ENCODE assay signal across 1 cellular context in the genomic region with DNA sequence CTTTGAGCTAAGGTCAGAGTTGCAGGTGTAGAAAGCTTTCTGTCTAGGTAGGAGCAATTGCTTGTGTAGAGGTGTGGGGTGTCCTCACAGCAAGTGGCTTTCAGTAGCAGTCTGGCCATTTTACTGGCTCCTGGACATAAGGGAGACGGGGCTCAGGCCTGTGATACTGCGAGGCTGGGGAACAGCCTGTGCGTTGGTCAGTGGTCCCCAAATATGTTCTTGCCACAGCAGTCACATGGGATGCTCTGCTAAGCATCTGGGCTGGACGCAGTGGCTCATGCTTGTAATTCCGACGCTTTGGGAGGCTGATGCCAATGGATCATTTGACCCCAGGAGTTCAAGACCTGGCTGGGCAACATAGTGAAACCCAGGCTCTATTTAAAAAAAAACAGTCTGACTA.
TF ChIP-seq lines count a peak whose summit lies in the region.

No MANE protein-coding gene starts in this region.

TF ChIP-seq in GM23338, 12 proteins besides CTCF, POLR2A, EP300 and RAD21 (continued from another document):
- TF ChIP-seq, protein P1, sequence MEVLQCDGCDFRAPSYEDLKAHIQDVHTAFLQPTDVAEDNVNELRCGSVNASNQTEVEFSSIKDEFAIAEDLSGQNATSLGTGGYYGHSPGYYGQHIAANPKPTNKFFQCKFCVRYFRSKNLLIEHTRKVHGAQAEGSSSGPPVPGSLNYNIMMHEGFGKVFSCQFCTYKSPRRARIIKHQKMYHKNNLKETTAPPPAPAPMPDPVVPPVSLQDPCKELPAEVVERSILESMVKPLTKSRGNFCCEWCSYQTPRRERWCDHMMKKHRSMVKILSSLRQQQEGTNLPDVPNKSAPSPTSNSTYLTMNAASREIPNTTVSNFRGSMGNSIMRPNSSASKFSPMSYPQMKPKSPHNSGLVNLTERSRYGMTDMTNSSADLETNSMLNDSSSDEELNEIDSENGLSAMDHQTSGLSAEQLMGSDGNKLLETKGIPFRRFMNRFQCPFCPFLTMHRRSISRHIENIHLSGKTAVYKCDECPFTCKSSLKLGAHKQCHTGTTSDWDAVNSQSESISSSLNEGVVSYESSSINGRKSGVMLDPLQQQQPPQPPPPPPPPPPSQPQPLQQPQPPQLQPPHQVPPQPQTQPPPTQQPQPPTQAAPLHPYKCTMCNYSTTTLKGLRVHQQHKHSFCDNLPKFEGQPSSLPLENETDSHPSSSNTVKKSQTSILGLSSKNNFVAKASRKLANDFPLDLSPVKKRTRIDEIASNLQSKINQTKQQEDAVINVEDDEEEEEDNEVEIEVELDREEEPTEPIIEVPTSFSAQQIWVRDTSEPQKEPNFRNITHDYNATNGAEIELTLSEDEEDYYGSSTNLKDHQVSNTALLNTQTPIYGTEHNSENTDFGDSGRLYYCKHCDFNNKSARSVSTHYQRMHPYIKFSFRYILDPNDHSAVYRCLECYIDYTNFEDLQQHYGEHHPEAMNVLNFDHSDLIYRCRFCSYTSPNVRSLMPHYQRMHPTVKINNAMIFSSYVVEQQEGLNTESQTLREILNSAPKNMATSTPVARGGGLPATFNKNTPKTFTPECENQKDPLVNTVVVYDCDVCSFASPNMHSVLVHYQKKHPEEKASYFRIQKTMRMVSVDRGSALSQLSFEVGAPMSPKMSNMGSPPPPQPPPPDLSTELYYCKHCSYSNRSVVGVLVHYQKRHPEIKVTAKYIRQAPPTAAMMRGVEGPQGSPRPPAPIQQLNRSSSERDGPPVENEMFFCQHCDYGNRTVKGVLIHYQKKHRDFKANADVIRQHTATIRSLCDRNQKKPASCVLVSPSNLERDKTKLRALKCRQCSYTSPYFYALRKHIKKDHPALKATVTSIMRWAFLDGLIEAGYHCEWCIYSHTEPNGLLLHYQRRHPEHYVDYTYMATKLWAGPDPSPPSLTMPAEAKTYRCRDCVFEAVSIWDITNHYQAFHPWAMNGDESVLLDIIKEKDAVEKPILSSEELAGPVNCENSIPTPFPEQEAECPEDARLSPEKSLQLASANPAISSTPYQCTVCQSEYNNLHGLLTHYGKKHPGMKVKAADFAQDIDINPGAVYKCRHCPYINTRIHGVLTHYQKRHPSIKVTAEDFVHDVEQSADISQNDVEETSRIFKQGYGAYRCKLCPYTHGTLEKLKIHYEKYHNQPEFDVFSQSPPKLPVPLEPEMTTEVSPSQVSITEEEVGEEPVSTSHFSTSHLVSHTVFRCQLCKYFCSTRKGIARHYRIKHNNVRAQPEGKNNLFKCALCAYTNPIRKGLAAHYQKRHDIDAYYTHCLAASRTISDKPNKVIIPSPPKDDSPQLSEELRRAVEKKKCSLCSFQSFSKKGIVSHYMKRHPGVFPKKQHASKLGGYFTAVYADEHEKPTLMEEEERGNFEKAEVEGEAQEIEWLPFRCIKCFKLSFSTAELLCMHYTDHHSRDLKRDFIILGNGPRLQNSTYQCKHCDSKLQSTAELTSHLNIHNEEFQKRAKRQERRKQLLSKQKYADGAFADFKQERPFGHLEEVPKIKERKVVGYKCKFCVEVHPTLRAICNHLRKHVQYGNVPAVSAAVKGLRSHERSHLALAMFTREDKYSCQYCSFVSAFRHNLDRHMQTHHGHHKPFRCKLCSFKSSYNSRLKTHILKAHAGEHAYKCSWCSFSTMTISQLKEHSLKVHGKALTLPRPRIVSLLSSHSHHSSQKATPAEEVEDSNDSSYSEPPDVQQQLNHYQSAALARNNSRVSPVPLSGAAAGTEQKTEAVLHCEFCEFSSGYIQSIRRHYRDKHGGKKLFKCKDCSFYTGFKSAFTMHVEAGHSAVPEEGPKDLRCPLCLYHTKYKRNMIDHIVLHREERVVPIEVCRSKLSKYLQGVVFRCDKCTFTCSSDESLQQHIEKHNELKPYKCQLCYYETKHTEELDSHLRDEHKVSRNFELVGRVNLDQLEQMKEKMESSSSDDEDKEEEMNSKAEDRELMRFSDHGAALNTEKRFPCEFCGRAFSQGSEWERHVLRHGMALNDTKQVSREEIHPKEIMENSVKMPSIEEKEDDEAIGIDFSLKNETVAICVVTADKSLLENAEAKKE (CRISPR knock-in tag; IDR thresholded peaks at IDR 0.05) = no peak
- TF ChIP-seq, protein P2, sequence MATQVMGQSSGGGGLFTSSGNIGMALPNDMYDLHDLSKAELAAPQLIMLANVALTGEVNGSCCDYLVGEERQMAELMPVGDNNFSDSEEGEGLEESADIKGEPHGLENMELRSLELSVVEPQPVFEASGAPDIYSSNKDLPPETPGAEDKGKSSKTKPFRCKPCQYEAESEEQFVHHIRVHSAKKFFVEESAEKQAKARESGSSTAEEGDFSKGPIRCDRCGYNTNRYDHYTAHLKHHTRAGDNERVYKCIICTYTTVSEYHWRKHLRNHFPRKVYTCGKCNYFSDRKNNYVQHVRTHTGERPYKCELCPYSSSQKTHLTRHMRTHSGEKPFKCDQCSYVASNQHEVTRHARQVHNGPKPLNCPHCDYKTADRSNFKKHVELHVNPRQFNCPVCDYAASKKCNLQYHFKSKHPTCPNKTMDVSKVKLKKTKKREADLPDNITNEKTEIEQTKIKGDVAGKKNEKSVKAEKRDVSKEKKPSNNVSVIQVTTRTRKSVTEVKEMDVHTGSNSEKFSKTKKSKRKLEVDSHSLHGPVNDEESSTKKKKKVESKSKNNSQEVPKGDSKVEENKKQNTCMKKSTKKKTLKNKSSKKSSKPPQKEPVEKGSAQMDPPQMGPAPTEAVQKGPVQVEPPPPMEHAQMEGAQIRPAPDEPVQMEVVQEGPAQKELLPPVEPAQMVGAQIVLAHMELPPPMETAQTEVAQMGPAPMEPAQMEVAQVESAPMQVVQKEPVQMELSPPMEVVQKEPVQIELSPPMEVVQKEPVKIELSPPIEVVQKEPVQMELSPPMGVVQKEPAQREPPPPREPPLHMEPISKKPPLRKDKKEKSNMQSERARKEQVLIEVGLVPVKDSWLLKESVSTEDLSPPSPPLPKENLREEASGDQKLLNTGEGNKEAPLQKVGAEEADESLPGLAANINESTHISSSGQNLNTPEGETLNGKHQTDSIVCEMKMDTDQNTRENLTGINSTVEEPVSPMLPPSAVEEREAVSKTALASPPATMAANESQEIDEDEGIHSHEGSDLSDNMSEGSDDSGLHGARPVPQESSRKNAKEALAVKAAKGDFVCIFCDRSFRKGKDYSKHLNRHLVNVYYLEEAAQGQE (IDR thresholded peaks at IDR 0.05; ENCODE audit: unreplicated experiment) = no peak
- TF ChIP-seq POLR2AphosphoS5 (IDR thresholded peaks at IDR 0.05; ENCODE audit: low read depth) = no peak
- TF ChIP-seq NANOG (IDR thresholded peaks at IDR 0.05; ENCODE audit: borderline replicate concordance) = no peak
- TF ChIP-seq, protein P3, sequence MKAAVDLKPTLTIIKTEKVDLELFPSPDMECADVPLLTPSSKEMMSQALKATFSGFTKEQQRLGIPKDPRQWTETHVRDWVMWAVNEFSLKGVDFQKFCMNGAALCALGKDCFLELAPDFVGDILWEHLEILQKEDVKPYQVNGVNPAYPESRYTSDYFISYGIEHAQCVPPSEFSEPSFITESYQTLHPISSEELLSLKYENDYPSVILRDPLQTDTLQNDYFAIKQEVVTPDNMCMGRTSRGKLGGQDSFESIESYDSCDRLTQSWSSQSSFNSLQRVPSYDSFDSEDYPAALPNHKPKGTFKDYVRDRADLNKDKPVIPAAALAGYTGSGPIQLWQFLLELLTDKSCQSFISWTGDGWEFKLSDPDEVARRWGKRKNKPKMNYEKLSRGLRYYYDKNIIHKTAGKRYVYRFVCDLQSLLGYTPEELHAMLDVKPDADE (IDR thresholded peaks at IDR 0.05) = no peak
- no peak for TF ChIP-seq EZH2 (IDR thresholded peaks at IDR 0.05; ENCODE audit: low read depth, unreplicated experiment)
- no peak for TF ChIP-seq CREB1 (CRISPR knock-in tag; IDR thresholded peaks at IDR 0.05; ENCODE audit: low read depth)
